Comparison of ENCODE assay signal across 20 cellular contexts in the genomic region with DNA sequence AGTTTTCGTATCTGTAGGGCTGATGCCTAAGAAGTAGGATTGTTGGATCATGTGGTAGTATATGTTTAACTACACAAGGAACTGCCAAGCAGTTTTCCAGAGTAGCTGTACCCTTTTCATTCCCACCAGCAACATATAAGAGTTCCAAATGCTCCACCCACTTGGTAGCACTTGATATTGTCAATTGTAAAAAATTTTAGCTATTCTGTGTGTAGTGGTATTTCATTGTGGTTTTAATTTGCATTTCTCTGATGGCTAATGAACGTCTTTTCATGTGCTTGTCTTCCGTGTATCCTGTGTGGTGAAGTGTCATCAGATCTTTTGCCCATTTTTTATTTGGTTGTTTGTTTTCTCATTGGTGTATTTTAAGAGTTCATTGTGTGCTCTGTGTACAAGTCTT.
DNase-seq lines count a peak whose midpoint lies in the region; ATAC-seq and TF ChIP-seq lines count a peak whose summit lies in the region.
"Had no signal": no experiment of that assay in that cellular context is flagged by ENCODE, and none has a peak within 500 bp of the region (broad histone marks: within the 10 kb centered on the region; RNA-seq: fewer than 3 reads in every experiment).

No MANE protein-coding gene starts in this region.

- no peak overlapping the region for H3K27ac Mint-ChIP-seq in stimulated activated naive CD8-positive, alpha-beta T cell treated with anti-CD3 and anti-CD28 coated beads, Interleukin-15, amount 100 ng/mL, for 72 hours
- H3K27ac Mint-ChIP-seq in activated T-helper 17 cell treated with anti-CD3 and anti-CD28 coated beads, Interleukin-2, amount 50 U/mL, for 72 hours, result no peak overlapping the region
- H3K27ac Mint-ChIP-seq: activated CD4-positive, alpha-beta T cell treated with anti-CD3 and anti-CD28 coated beads, Interleukin-2, amount 10 ng/mL, durations not matched to agents 7 days and 5 days; CD14-positive monocyte had no signal

- peak; percentile 75 for DNase-seq in M059J (ENCODE audit: low read depth)
- peak; percentile 36 for DNase-seq in astrocyte of the cerebellum (ENCODE audit: low read depth)
- DNase-seq in osteoblast (ENCODE audit: insufficient read length, low spot score, missing footprints), result no peak
- no peak for DNase-seq in stimulated activated naive CD8-positive, alpha-beta T cell treated with anti-CD3 and anti-CD28 coated beads, Interleukin-15, amount 100 ng/mL, for 72 hours
- DNase-seq: activated CD4-positive, alpha-beta T cell treated with anti-CD3 and anti-CD28 coated beads, Interleukin-2, amount 10 ng/mL, durations not matched to agents 7 days and 5 days; activated T-cell treated with anti-CD3 and anti-CD28 coated beads for 4 hours; DMS79 treated with DMSO at 0.1 percent for 48 hours; effector memory CD4-positive, alpha-beta T cell; Karpas-422; nucleus accumbens; stimulated activated CD4-positive, alpha-beta T cell treated with anti-CD3 and anti-CD28 coated beads, Interleukin-4, amount 100 ng/mL, for 24 hours; stimulated activated CD8-positive, alpha-beta memory T cell treated with anti-CD3 and anti-CD28 coated beads, Interleukin-4, amount 100 ng/mL, for 48 hours had no signal

- H3K4me2 ChIP-seq in DOHH2 (ENCODE audit: low read length) (peak overlapping the region; percentile 55), osteoblast (ENCODE audit: insufficient read depth, low read length) (peak overlapping the region; percentile 11)
- H3K4me2 ChIP-seq: hepatocyte had no signal

- in situ Hi-C loops in astrocyte of the cerebellum (cut with HindIII; ENCODE audit: low sequenced_read_pairs), result no loop called here

- no peak overlapping the region for H3K4me3 Mint-ChIP-seq in stimulated activated naive CD8-positive, alpha-beta T cell treated with anti-CD3 and anti-CD28 coated beads, Interleukin-15, amount 100 ng/mL, for 72 hours
- no peak overlapping the region for H3K4me3 Mint-ChIP-seq in activated T-helper 17 cell treated with anti-CD3 and anti-CD28 coated beads, Interleukin-2, amount 50 U/mL, for 72 hours
- H3K4me3 Mint-ChIP-seq: activated CD4-positive, alpha-beta T cell treated with anti-CD3 and anti-CD28 coated beads, Interleukin-2, amount 10 ng/mL, durations not matched to agents 7 days and 5 days; CD14-positive monocyte had no signal

- H3K27me3 Mint-ChIP-seq in stimulated activated naive CD8-positive, alpha-beta T cell treated with anti-CD3 and anti-CD28 coated beads, Interleukin-15, amount 100 ng/mL, for 72 hours, result no peaks in the 10 kb centered on the region
- no peaks in the 10 kb centered on the region for H3K27me3 Mint-ChIP-seq in activated T-helper 17 cell treated with anti-CD3 and anti-CD28 coated beads, Interleukin-2, amount 50 U/mL, for 72 hours
- H3K27me3 Mint-ChIP-seq: activated CD4-positive, alpha-beta T cell treated with anti-CD3 and anti-CD28 coated beads, Interleukin-2, amount 10 ng/mL, durations not matched to agents 7 days and 5 days had no signal

- no peak for TF ChIP-seq CTCF in DOHH2 (IDR thresholded peaks at IDR 0.05; ENCODE audit: low read depth, low read length, poor library complexity, severe bottlenecking)
- no peak for TF ChIP-seq CTCF in astrocyte of the cerebellum (IDR thresholded peaks at IDR 0.05; ENCODE audit: low read depth, low read length, missing control alignments)
- no peak for TF ChIP-seq CTCF in osteoblast (IDR thresholded peaks at IDR 0.05; ENCODE audit: extremely low read depth, low read depth, low read length)

- H3K9me3 ChIP-seq in DOHH2 (ENCODE audit: control insufficient read depth, insufficient read depth, low read length), result no peaks in the 10 kb centered on the region; the same call in 1 of the 2 replicates
- H3K9me3 ChIP-seq in osteoblast (ENCODE audit: low read depth, low read length), result no peaks in the 10 kb centered on the region
- H3K9me3 ChIP-seq: mucosa of descending colon had no signal

- no peaks in the 10 kb centered on the region for H3K9me2 ChIP-seq in DOHH2 (replicated peaks; ENCODE audit: control insufficient read depth, low read length)

- H4K20me1 ChIP-seq in DOHH2 (ENCODE audit: control insufficient read depth, insufficient read depth, low read depth, low read length), result no peaks in the 10 kb centered on the region
- peaks cover 34% of the 10 kb centered on the region for H4K20me1 ChIP-seq in osteoblast (ENCODE audit: insufficient read depth, low read length)

- H3K9me3 Mint-ChIP-seq in stimulated activated naive CD8-positive, alpha-beta T cell treated with anti-CD3 and anti-CD28 coated beads, Interleukin-15, amount 100 ng/mL, for 72 hours, result peaks cover 0 to 7% of the 10 kb centered on the region in 2 donors
- H3K9me3 Mint-ChIP-seq in activated T-helper 17 cell treated with anti-CD3 and anti-CD28 coated beads, Interleukin-2, amount 50 U/mL, for 72 hours, result no peaks in the 10 kb centered on the region

- no peaks in the 10 kb centered on the region for H3K36me3 Mint-ChIP-seq in activated T-helper 17 cell treated with anti-CD3 and anti-CD28 coated beads, Interleukin-2, amount 50 U/mL, for 72 hours (ENCODE audit: low read depth)

- peaks cover 33% of the 10 kb centered on the region for H3K4me1 Mint-ChIP-seq in stimulated activated naive CD8-positive, alpha-beta T cell treated with anti-CD3 and anti-CD28 coated beads, Interleukin-15, amount 100 ng/mL, for 72 hours
- H3K4me1 Mint-ChIP-seq in activated T-helper 17 cell treated with anti-CD3 and anti-CD28 coated beads, Interleukin-2, amount 50 U/mL, for 72 hours, result peaks cover 19% of the 10 kb centered on the region

- peaks cover 21% of the 10 kb centered on the region for H3K4me1 ChIP-seq in DOHH2 (ENCODE audit: control insufficient read depth, low read length)
- peaks cover 18% of the 10 kb centered on the region for H3K4me1 ChIP-seq in osteoblast (ENCODE audit: insufficient read depth, low read length)

- H3K27me3 ChIP-seq in DOHH2 (ENCODE audit: control insufficient read depth, low read length) (no peaks in the 10 kb centered on the region), osteoblast (ENCODE audit: insufficient read depth, low read length) (no peaks in the 10 kb centered on the region)
- H3K27me3 ChIP-seq: hepatocyte had no signal

- H3F3A ChIP-seq in DOHH2 (ENCODE audit: control insufficient read depth, insufficient read depth), result no peaks in the 10 kb centered on the region

- H2AFZ ChIP-seq in osteoblast (ENCODE audit: low read length), result no peak overlapping the region
- H2AFZ ChIP-seq: hepatocyte had no signal

- H3K4me3 ChIP-seq in DOHH2 (ENCODE audit: low read length), result peak overlapping the region; percentile 43
- H3K4me3 ChIP-seq in astrocyte of the cerebellum (ENCODE audit: low read depth, low read length), result no peak overlapping the region
- no peak overlapping the region for H3K4me3 ChIP-seq in osteoblast (ENCODE audit: insufficient read depth, low read length)
- H3K4me3 ChIP-seq: hepatocyte had no signal

- no peak for ATAC-seq in stimulated activated naive CD8-positive, alpha-beta T cell treated with anti-CD3 and anti-CD28 coated beads, Interleukin-15, amount 100 ng/mL, for 72 hours
- ATAC-seq in activated T-helper 17 cell treated with anti-CD3 and anti-CD28 coated beads, Interleukin-2, amount 50 U/mL, for 72 hours (replicated peaks), result no peak
- no peak for ATAC-seq in GM21723 (IDR thresholded peaks at IDR 0.05; ENCODE audit: unreplicated experiment)
- ATAC-seq: activated naive CD4-positive, alpha-beta T cell treated with anti-CD3 and anti-CD28 coated beads, Interleukin-2, amount 50 U/mL, for 72 hours; mucosa of descending colon had no signal

- H3K79me2 ChIP-seq in DOHH2 (ENCODE audit: control insufficient read depth, low read length), result no peaks in the 10 kb centered on the region
- H3K79me2 ChIP-seq in osteoblast (ENCODE audit: insufficient read depth, low read length), result peaks cover 74% of the 10 kb centered on the region

- no peaks in the 10 kb centered on the region for H3K36me3 ChIP-seq in DOHH2 (ENCODE audit: control insufficient read depth, low read length)
- no peaks in the 10 kb centered on the region for H3K36me3 ChIP-seq in osteoblast (ENCODE audit: insufficient read depth, low read length)

- H3K27ac ChIP-seq in DOHH2 (ENCODE audit: low read depth, low read length) (peak overlapping the region; percentile 47), osteoblast (ENCODE audit: low read depth, low read length) (no peak overlapping the region)
- H3K27ac ChIP-seq: hepatocyte, HL-60 had no signal

Comparison
In these comparisons a context has a peak if more than half of its experiments do, and no peak if none do; other contexts are left out.
1. DNase-seq: peak in M059J (single experiment) and astrocyte of the cerebellum (single experiment); none in osteoblast (single experiment) and stimulated activated naive CD8-positive, alpha-beta T cell treated with anti-CD3 and anti-CD28 coated beads, Interleukin-15, amount 100 ng/mL, for 72 hours (0 of 2).